ENCODE assay signal across 1 cellular context in the genomic region with DNA sequence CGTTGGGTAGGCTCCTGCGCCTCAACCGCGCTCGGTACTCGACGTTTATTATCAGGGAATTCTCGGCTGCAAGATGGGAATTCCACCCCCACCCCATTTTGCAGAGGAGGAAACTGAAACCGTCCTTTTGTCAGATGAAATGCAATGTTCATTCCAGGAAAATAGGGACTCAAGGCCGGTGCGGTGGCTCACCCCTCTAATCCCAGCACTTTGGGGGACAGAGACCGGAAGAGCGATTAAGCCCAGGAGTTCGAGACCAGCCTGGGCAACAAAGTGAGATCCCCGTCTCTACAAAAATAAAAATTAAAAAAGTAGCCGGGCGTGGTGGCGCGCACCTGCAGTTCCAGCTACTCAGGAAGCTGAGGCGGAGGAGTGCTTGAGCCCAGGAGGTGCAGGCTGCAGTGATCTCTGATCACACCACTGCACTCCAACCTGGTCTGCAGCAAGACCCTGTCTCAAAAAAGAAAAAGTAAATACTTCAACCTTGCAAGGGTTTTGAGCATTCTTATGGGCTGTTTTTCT.
TF ChIP-seq lines count a peak whose summit lies in the region.

No MANE protein-coding gene starts in this region.

TF ChIP-seq in GM12878, 131 proteins besides CTCF, POLR2A, EP300 and RAD21 (continues in another document):
- no peak for TF ChIP-seq CHD2 (IDR thresholded peaks at IDR 0.05; ENCODE audit: borderline replicate concordance, low read depth, low read length)
- no peak for TF ChIP-seq KLF5 (IDR thresholded peaks at IDR 0.05; ENCODE audit: partially characterized antibody)
- peak; percentile 36 for TF ChIP-seq SKIL (IDR thresholded peaks at IDR 0.05; ENCODE audit: low read depth, poor library complexity, severe bottlenecking)
- TF ChIP-seq SUZ12 (IDR thresholded peaks at IDR 0.05; ENCODE audit: unreplicated experiment): no peak
- TF ChIP-seq NBN (IDR thresholded peaks at IDR 0.05): no peak
- no peak for TF ChIP-seq PRDM15 (CRISPR knock-in tag; IDR thresholded peaks at IDR 0.05)
- TF ChIP-seq RELA (IDR thresholded peaks at IDR 0.05; ENCODE audit: borderline replicate concordance, partially characterized antibody): no peak
- TF ChIP-seq CBX5 (IDR thresholded peaks at IDR 0.05; ENCODE audit: low read depth): no peak
- no peak for TF ChIP-seq ZNF592 (IDR thresholded peaks at IDR 0.05)
- no peak for TF ChIP-seq NFIC (IDR thresholded peaks at IDR 0.05; ENCODE audit: low read depth, low read length)
- 0 out of 2 replicates have a peak, but pooled peaks have one; percentile 36 for TF ChIP-seq LARP7 (IDR thresholded peaks at IDR 0.05)
- peak; percentile 33; the same call in 1 of the 2 replicates for TF ChIP-seq MTA2 (IDR thresholded peaks at IDR 0.05; ENCODE audit: low read depth)
- no peak for TF ChIP-seq HDGF (IDR thresholded peaks at IDR 0.05)
- no peak for TF ChIP-seq NFYA (IDR thresholded peaks at IDR 0.05; ENCODE audit: borderline replicate concordance, low read depth, low read length)
- no peak for TF ChIP-seq IRF5 (IDR thresholded peaks at IDR 0.05; ENCODE audit: borderline replicate concordance)
- TF ChIP-seq, protein P1, sequence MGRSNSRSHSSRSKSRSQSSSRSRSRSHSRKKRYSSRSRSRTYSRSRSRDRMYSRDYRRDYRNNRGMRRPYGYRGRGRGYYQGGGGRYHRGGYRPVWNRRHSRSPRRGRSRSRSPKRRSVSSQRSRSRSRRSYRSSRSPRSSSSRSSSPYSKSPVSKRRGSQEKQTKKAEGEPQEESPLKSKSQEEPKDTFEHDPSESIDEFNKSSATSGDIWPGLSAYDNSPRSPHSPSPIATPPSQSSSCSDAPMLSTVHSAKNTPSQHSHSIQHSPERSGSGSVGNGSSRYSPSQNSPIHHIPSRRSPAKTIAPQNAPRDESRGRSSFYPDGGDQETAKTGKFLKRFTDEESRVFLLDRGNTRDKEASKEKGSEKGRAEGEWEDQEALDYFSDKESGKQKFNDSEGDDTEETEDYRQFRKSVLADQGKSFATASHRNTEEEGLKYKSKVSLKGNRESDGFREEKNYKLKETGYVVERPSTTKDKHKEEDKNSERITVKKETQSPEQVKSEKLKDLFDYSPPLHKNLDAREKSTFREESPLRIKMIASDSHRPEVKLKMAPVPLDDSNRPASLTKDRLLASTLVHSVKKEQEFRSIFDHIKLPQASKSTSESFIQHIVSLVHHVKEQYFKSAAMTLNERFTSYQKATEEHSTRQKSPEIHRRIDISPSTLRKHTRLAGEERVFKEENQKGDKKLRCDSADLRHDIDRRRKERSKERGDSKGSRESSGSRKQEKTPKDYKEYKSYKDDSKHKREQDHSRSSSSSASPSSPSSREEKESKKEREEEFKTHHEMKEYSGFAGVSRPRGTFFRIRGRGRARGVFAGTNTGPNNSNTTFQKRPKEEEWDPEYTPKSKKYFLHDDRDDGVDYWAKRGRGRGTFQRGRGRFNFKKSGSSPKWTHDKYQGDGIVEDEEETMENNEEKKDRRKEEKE (IDR thresholded peaks at IDR 0.05): no peak
- TF ChIP-seq, protein P2, sequence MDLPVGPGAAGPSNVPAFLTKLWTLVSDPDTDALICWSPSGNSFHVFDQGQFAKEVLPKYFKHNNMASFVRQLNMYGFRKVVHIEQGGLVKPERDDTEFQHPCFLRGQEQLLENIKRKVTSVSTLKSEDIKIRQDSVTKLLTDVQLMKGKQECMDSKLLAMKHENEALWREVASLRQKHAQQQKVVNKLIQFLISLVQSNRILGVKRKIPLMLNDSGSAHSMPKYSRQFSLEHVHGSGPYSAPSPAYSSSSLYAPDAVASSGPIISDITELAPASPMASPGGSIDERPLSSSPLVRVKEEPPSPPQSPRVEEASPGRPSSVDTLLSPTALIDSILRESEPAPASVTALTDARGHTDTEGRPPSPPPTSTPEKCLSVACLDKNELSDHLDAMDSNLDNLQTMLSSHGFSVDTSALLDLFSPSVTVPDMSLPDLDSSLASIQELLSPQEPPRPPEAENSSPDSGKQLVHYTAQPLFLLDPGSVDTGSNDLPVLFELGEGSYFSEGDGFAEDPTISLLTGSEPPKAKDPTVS (IDR thresholded peaks at IDR 0.05; ENCODE audit: low read depth, low read length): no peak
- TF ChIP-seq TCF12 (IDR thresholded peaks at IDR 0.05; ENCODE audit: low read depth, low read length): 0 out of 2 replicates have a peak, but pooled peaks have one; percentile 28
- TF ChIP-seq NR2C2 (IDR thresholded peaks at IDR 0.05; ENCODE audit: borderline replicate concordance, control insufficient read depth, insufficient read length, low read depth): no peak
- no peak for TF ChIP-seq TCF3 (IDR thresholded peaks at IDR 0.05; ENCODE audit: borderline replicate concordance, insufficient read depth, low read depth, low read length)
- TF ChIP-seq KDM1A (IDR thresholded peaks at IDR 0.05; ENCODE audit: borderline replicate concordance): no peak
- TF ChIP-seq RBBP5 (conservative IDR thresholded peaks at IDR 0.05): no peak
- TF ChIP-seq CEBPB (IDR thresholded peaks at IDR 0.05; ENCODE audit: borderline replicate concordance in 1 of 2, low read depth in 2 of 2, low read length in 2 of 2): no peak
- TF ChIP-seq, protein P3, sequence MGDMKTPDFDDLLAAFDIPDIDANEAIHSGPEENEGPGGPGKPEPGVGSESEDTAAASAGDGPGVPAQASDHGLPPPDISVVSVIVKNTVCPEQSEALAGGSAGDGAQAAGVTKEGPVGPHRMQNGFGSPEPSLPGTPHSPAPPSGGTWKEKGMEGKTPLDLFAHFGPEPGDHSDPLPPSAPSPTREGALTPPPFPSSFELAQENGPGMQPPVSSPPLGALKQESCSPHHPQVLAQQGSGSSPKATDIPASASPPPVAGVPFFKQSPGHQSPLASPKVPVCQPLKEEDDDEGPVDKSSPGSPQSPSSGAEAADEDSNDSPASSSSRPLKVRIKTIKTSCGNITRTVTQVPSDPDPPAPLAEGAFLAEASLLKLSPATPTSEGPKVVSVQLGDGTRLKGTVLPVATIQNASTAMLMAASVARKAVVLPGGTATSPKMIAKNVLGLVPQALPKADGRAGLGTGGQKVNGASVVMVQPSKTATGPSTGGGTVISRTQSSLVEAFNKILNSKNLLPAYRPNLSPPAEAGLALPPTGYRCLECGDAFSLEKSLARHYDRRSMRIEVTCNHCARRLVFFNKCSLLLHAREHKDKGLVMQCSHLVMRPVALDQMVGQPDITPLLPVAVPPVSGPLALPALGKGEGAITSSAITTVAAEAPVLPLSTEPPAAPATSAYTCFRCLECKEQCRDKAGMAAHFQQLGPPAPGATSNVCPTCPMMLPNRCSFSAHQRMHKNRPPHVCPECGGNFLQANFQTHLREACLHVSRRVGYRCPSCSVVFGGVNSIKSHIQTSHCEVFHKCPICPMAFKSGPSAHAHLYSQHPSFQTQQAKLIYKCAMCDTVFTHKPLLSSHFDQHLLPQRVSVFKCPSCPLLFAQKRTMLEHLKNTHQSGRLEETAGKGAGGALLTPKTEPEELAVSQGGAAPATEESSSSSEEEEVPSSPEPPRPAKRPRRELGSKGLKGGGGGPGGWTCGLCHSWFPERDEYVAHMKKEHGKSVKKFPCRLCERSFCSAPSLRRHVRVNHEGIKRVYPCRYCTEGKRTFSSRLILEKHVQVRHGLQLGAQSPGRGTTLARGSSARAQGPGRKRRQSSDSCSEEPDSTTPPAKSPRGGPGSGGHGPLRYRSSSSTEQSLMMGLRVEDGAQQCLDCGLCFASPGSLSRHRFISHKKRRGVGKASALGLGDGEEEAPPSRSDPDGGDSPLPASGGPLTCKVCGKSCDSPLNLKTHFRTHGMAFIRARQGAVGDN (IDR thresholded peaks at IDR 0.05): no peak
- TF ChIP-seq BACH1 (IDR thresholded peaks at IDR 0.05; ENCODE audit: borderline replicate concordance): no peak
- TF ChIP-seq PML (IDR thresholded peaks at IDR 0.05; ENCODE audit: low read length): no peak
- 0 out of 2 replicates have a peak, but pooled peaks have one; percentile 4 for TF ChIP-seq GATAD2B (conservative IDR thresholded peaks at IDR 0.05; ENCODE audit: low read depth)
